ENCODE assay signal across 21 cellular contexts in the genomic region with DNA sequence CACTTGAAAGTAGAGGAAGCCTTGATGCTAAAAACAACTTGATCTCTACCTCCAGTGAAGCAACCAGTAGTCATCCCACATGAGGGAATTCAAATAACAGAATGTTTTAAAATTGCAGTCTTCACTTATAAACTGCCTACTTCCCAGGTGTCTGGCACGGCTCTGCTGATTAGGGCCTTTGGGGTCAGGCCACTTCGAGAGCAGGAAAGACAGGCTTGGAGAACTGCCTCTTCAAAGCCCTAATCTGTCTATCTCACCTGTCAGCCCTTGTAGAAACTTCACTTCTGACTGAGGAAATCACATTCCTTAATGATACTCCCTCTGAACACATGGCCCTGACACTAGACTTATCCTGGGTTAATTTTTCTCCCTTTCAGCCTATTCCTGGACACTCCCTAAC.
DNase-seq lines count a peak whose midpoint lies in the region; ATAC-seq, FAIRE-seq and TF ChIP-seq lines count a peak whose summit lies in the region.
"Had no signal": no experiment of that assay in that cellular context is flagged by ENCODE, and none has a peak within 500 bp of the region (broad histone marks: within the 10 kb centered on the region; RNA-seq: fewer than 3 reads in every experiment).

No MANE protein-coding gene starts in this region.

- no peaks in the 10 kb centered on the region for H3K4me1 ChIP-seq in smooth muscle cell (ENCODE audit: low read depth)
- H3K4me1 ChIP-seq: Caco-2 had no signal

- H4K20me1 ChIP-seq in smooth muscle cell (ENCODE audit: low read depth), result no peaks in the 10 kb centered on the region

- no peaks in the 10 kb centered on the region for H3K36me3 Mint-ChIP-seq in Calu3 (ENCODE audit: insufficient read depth, unreplicated experiment)

- H3K36me3 ChIP-seq in smooth muscle cell (ENCODE audit: low read depth), result no peaks in the 10 kb centered on the region

- H3K27me3 Mint-ChIP-seq in Calu3 (ENCODE audit: unreplicated experiment), result no peaks in the 10 kb centered on the region
- H3K27me3 Mint-ChIP-seq: CD4-positive, alpha-beta T cell had no signal

- ATAC-seq in HG02840 (IDR thresholded peaks at IDR 0.05; ENCODE audit: low FRiP score, unreplicated experiment), result no peak
- ATAC-seq: GM23338 had no signal

- WGBS in smooth muscle cell (ENCODE audit: low lambda C conversion rate), result 59% methylated on average over 2 of the region's 2 CpGs

- DNase-seq in SK-N-DZ (ENCODE audit: low spot score) (peak; percentile 22), fibroblast of villous mesenchyme (ENCODE audit: low read depth) (peak; percentile 4), smooth muscle cell (lab: John Stamatoyannopoulos, UW; ENCODE audit: unreplicated experiment) (no peak), urothelium cell line (ENCODE audit: low spot score) (no peak), Calu3 (no peak)
- DNase-seq: ACHN; AML-193; Caco-2; CD4-positive, alpha-beta T cell; DMS153; DMS79; GDM1; HCEC 1CT; IMR-90 had no signal

- FAIRE-seq in urothelium cell line (lab: Jason Lieb, UNC), result no peak
- FAIRE-seq: GM12892, GM18507, H54, HTR-8/SVneo had no signal

- H2AFZ ChIP-seq in smooth muscle cell (ENCODE audit: low read depth), result no peak overlapping the region
- H2AFZ ChIP-seq: GM23338 had no signal

- H3K79me2 ChIP-seq in smooth muscle cell (ENCODE audit: low read depth), result no peaks in the 10 kb centered on the region

- BruUV-seq in Calu3 (replicated peaks; lab: Mats Ljungman, UMichigan), result no TSS peak

- H3K27me3 ChIP-seq in smooth muscle cell (ENCODE audit: low read depth), result no peaks in the 10 kb centered on the region

- H3K4me1 Mint-ChIP-seq in Calu3 (ENCODE audit: low read depth, unreplicated experiment), result no peaks in the 10 kb centered on the region
- H3K4me1 Mint-ChIP-seq: GM23338 had no signal

- H3F3A ChIP-seq in smooth muscle cell (ENCODE audit: low read depth), result no peaks in the 10 kb centered on the region

- TF ChIP-seq CTCF in fibroblast of villous mesenchyme (IDR thresholded peaks at IDR 0.05; ENCODE audit: insufficient read depth, low read depth, low read length), result no peak
- no peak for TF ChIP-seq CTCF in smooth muscle cell (IDR thresholded peaks at IDR 0.05; ENCODE audit: borderline replicate concordance, insufficient read depth, poor library complexity, severe bottlenecking)
- TF ChIP-seq CTCF in Calu3 (IDR thresholded peaks at IDR 0.05; ENCODE audit: unreplicated experiment), result no peak

- intact Hi-C loops in Calu3 (cut with micrococcal nuclease; ENCODE audit: unreplicated experiment), result no loop called here

- no peak overlapping the region for H3K4me3 Mint-ChIP-seq in Calu3 (ENCODE audit: low read depth, unreplicated experiment)
- H3K4me3 Mint-ChIP-seq: CD4-positive, alpha-beta T cell; GM23338 had no signal

- H3K9ac ChIP-seq in smooth muscle cell (ENCODE audit: low read depth), result no peak overlapping the region

- H3K27ac Mint-ChIP-seq in Calu3 (ENCODE audit: unreplicated experiment), result no peak overlapping the region
- H3K27ac Mint-ChIP-seq: CD4-positive, alpha-beta T cell; GM23338 had no signal

- H3K27ac ChIP-seq in smooth muscle cell (ENCODE audit: low read depth), result peak overlapping the region; percentile 57
- H3K27ac ChIP-seq: C4-2B had no signal

- no peak overlapping the region for H3K4me2 ChIP-seq in smooth muscle cell
- H3K4me2 ChIP-seq: GM23338 had no signal

- CTCF ChIA-PET in Calu3 (lab: Charles Lee), result no interaction called here

- no peaks in the 10 kb centered on the region for H3K9me3 Mint-ChIP-seq in Calu3 (ENCODE audit: low read depth, unreplicated experiment)
- H3K9me3 Mint-ChIP-seq: CD4-positive, alpha-beta T cell; GM23338 had no signal

- H3K9me3 ChIP-seq in smooth muscle cell (replicated peaks; ENCODE audit: low read depth), result no peaks in the 10 kb centered on the region
- H3K9me3 ChIP-seq: Caco-2 had no signal

- H3K4me3 ChIP-seq in fibroblast of villous mesenchyme (ENCODE audit: low read depth, low read length) (no peak overlapping the region), smooth muscle cell (no peak overlapping the region)
- H3K4me3 ChIP-seq: GM23338 had no signal

Comparison
In these comparisons a context has a peak if more than half of its experiments do, and no peak if none do; other contexts are left out.
1. DNase-seq: peak in SK-N-DZ (single experiment) and fibroblast of villous mesenchyme (single experiment); none in smooth muscle cell (single experiment), urothelium cell line (single experiment) and Calu3 (single experiment).